ENCODE assay signal across 1 cellular context in genomic region chr15:29822685-29823459, GRCh38.
TF ChIP-seq lines count a peak whose summit lies in the region.

No MANE protein-coding gene starts in this region.

TF ChIP-seq in HepG2, 621 proteins besides CTCF, POLR2A, EP300 and RAD21 (continued from another document and continues in another):
- TF ChIP-seq ZFP91 (CRISPR knock-in tag; IDR thresholded peaks at IDR 0.05; ENCODE audit: borderline replicate concordance) (peak; percentile 60; the same call in 1 of the 2 replicates), FOXC1 (CRISPR knock-in tag; IDR thresholded peaks at IDR 0.05; ENCODE audit: borderline replicate concordance) (peak; percentile 45; the same call in 1 of the 2 replicates), KAT8 (CRISPR knock-in tag; IDR thresholded peaks at IDR 0.05) (0 out of 2 replicates have a peak, but pooled peaks have one; percentile 15), ZNF263 (CRISPR knock-in tag; IDR thresholded peaks at IDR 0.05) (no peak), SKIL (CRISPR knock-in tag; IDR thresholded peaks at IDR 0.05; ENCODE audit: borderline replicate concordance) (no peak), SSRP1 (CRISPR knock-in tag; IDR thresholded peaks at IDR 0.05) (no peak), ATM (IDR thresholded peaks at IDR 0.05; ENCODE audit: borderline replicate concordance) (no peak), ZBTB49 (CRISPR knock-in tag; IDR thresholded peaks at IDR 0.05; ENCODE audit: borderline replicate concordance) (no peak), ZFP90 (CRISPR knock-in tag; IDR thresholded peaks at IDR 0.05; ENCODE audit: borderline replicate concordance) (no peak), ZNF597 (CRISPR knock-in tag; IDR thresholded peaks at IDR 0.05) (no peak), TAF1 (CRISPR knock-in tag; IDR thresholded peaks at IDR 0.05) (no peak), CENPT (CRISPR knock-in tag; IDR thresholded peaks at IDR 0.05; ENCODE audit: low read depth) (0 out of 2 replicates have a peak, but pooled peaks have one; percentile 57), ZNF687 (CRISPR knock-in tag; IDR thresholded peaks at IDR 0.05) (peak; percentile 90), ONECUT2 (CRISPR knock-in tag; IDR thresholded peaks at IDR 0.05) (no peak), ZKSCAN5 (CRISPR knock-in tag; IDR thresholded peaks at IDR 0.05) (no peak), TEAD2 (CRISPR knock-in tag; IDR thresholded peaks at IDR 0.05) (no peak), ZBTB40 (IDR thresholded peaks at IDR 0.05) (no peak), ZBTB40 (CRISPR knock-in tag; IDR thresholded peaks at IDR 0.05) (peak; percentile 56), BRF2 (CRISPR knock-in tag; IDR thresholded peaks at IDR 0.05) (peak; percentile 74; the same call in 1 of the 2 replicates), MEIS2 (CRISPR knock-in tag; IDR thresholded peaks at IDR 0.05) (peak; percentile 45; the same call in 1 of the 2 replicates), HNF4A (CRISPR knock-in tag; IDR thresholded peaks at IDR 0.05) (peak; percentile 85), KMT2A (CRISPR knock-in tag; IDR thresholded peaks at IDR 0.05) (peak; percentile 30; the same call in 1 of the 2 replicates), NR2F1 (CRISPR knock-in tag; IDR thresholded peaks at IDR 0.05) (0 out of 4 replicates have a peak, but pooled peaks of 1 of the 2 experiments have one; percentile 12), ESRRA (CRISPR knock-in tag; IDR thresholded peaks at IDR 0.05; ENCODE audit: low read depth) (no peak), ZNF276 (CRISPR knock-in tag; IDR thresholded peaks at IDR 0.05; ENCODE audit: low read depth) (no peak), CEBPG (CRISPR knock-in tag; IDR thresholded peaks at IDR 0.05) (0 out of 2 replicates have a peak, but pooled peaks have one; percentile 14), HNF1B (CRISPR knock-in tag; IDR thresholded peaks at IDR 0.05) (peak; percentile 45; the same call in 1 of the 2 replicates), ISX (CRISPR knock-in tag; conservative IDR thresholded peaks at IDR 0.05) (no peak)
